Comparison of ENCODE assay signal across 8 cellular contexts in genomic region chr10:27099916-27100799, GRCh38. TPM values are rescaled to one million over a fixed set of nuclear protein-coding genes. Genes with fewer than 3 reads are reported as not detected.
DNase-seq lines count a peak whose midpoint lies in the region; ATAC-seq and TF ChIP-seq lines count a peak whose summit lies in the region.

TSS of gene ANKRD26 (minus strand) at chr10:27100494. CDS start at chr10:27100326, 168 bp downstream.

- intact Hi-C loops in activated CD4-positive, alpha-beta memory T cell treated with anti-CD3 and anti-CD28 coated beads for 36 hours (cut with micrococcal nuclease): loop anchor here (1.0 to 10.0 kb wide), 5 partner anchors 131 to 655 kb away; partner anchors contain the start of genes ABI1 and ACBD5
- intact Hi-C loops in dorsolateral prefrontal cortex (cut with DNase I): loop anchor here (2.0 to 10.0 kb wide), 4 partner anchors 52 to 235 kb away; partner anchors contain the start of genes ACBD5 (in 2 of the 2), ABI1 (in 1 of the 2) and YME1L1 (in 1 of the 2)
- intact Hi-C loops in right lobe of liver (cut with DNase I): no loop called here

- H3K27ac ChIP-seq in CD4-positive, CD25-positive, alpha-beta regulatory T cell (ENCODE audit: insufficient read depth, low read length, poor library complexity, severe bottlenecking): peak within 1 kb of the TSS; percentile 84
- peak within 1 kb of the TSS; percentile 55 to 98 (median 91) for H3K27ac ChIP-seq in dorsolateral prefrontal cortex
- H3K27ac ChIP-seq in right lobe of liver: peak within 1 kb of the TSS; percentile 78 to 89 (median 80)

- CTCF ChIA-PET in activated CD4-positive, alpha-beta memory T cell treated with anti-CD3 and anti-CD28 coated beads for 36 hours (lab: Charles Lee): interaction anchor here (1.6 kb wide), 1 partner anchor 54 kb away, joined by 4 read pairs; the partner anchor contains the start of gene YME1L1

- H3K27me3 Mint-ChIP-seq in CD4-positive, CD25-positive, alpha-beta regulatory T cell: peaks cover 4% of the 10 kb centered on the region
- peaks cover 2% of the 10 kb centered on the region for H3K27me3 Mint-ChIP-seq in activated CD4-positive, alpha-beta memory T cell treated with anti-CD3 and anti-CD28 coated beads for 36 hours

- peak within 1 kb of the TSS; percentile 98 for H3K4me3 ChIP-seq in CD4-positive, CD25-positive, alpha-beta regulatory T cell (ENCODE audit: low read depth, low read length)
- H3K4me3 ChIP-seq in dorsolateral prefrontal cortex: peak within 1 kb of the TSS; percentile 64 to 97 (median 86)
- H3K4me3 ChIP-seq in right lobe of liver: peak within 1 kb of the TSS; percentile 65 to 95 (median 89)

- no peaks in the 10 kb centered on the region for H3K9me3 ChIP-seq in CD4-positive, CD25-positive, alpha-beta regulatory T cell (ENCODE audit: control insufficient read depth in 2 of 2, low read length in 2 of 2)
- no peaks in the 10 kb centered on the region for H3K9me3 ChIP-seq in right lobe of liver

- peak within 1 kb of the TSS; percentile 92 to 98 (median 94) for H3K4me3 Mint-ChIP-seq in CD4-positive, CD25-positive, alpha-beta regulatory T cell
- H3K4me3 Mint-ChIP-seq in activated CD4-positive, alpha-beta memory T cell treated with anti-CD3 and anti-CD28 coated beads for 36 hours: peak within 1 kb of the TSS; percentile 85

- TF ChIP-seq CTCF in dorsolateral prefrontal cortex (IDR thresholded peaks at IDR 0.05 in 54 of 56, conservative IDR thresholded peaks at IDR 0.05 in 2 of 56; ENCODE audit: low read depth in 1 of 56, partially characterized antibody in 56 of 56) (peak in 33 of 56 donors; percentile 4 to 57 (median 37)), right lobe of liver (IDR thresholded peaks at IDR 0.05) (peak in 2 of 4 donors; percentile 8 to 11)

- no peaks in the 10 kb centered on the region for H3K27me3 ChIP-seq in CD4-positive, CD25-positive, alpha-beta regulatory T cell (ENCODE audit: control insufficient read depth, insufficient read depth, low read length)
- H3K27me3 ChIP-seq in dorsolateral prefrontal cortex (no peaks in the 10 kb centered on the region), right lobe of liver (no peaks in the 10 kb centered on the region)

- peak; percentile 96 to 97 (median 96) for DNase-seq in CD4-positive, CD25-positive, alpha-beta regulatory T cell
- DNase-seq in NCI-H774 (lab: John Stamatoyannopoulos, UW) (peak; percentile 96), dorsolateral prefrontal cortex (peak; percentile 91 to 96 (median 94)), right lobe of liver (peak; percentile 97 to 99 (median 98))
- DNase-seq in activated CD4-positive, alpha-beta memory T cell treated with anti-CD3 and anti-CD28 coated beads for 36 hours: peak; percentile 97
- DNase-seq in stimulated activated CD4-positive, alpha-beta T cell treated with anti-CD3 and anti-CD28 coated beads, Interleukin-4, amount 100 ng/mL, for 24 hours: peak; percentile 96

- ATAC-seq in CD4-positive, CD25-positive, alpha-beta regulatory T cell (ENCODE audit: low read depth in 2 of 2): peak; percentile 80 to 81
- ATAC-seq in GM19397 (IDR thresholded peaks at IDR 0.05; ENCODE audit: unreplicated experiment) (peak; percentile 82), HG03565 (IDR thresholded peaks at IDR 0.05; ENCODE audit: unreplicated experiment) (peak; percentile 70), right lobe of liver (peak; percentile 89 to 93 (median 92))

- TF ChIP-seq POLR2A in right lobe of liver (IDR thresholded peaks at IDR 0.05): peak; percentile 78

- H3K9me3 Mint-ChIP-seq in CD4-positive, CD25-positive, alpha-beta regulatory T cell: peaks cover 0 to 3% (median 0%) of the 10 kb centered on the region in 7 donors
- H3K9me3 Mint-ChIP-seq in activated CD4-positive, alpha-beta memory T cell treated with anti-CD3 and anti-CD28 coated beads for 36 hours: peaks cover 2% of the 10 kb centered on the region

- H3K4me1 ChIP-seq in CD4-positive, CD25-positive, alpha-beta regulatory T cell (ENCODE audit: control insufficient read depth, insufficient read depth, low read length, poor library complexity, severe bottlenecking): peaks cover 15% of the 10 kb centered on the region
- peaks cover 0 to 4% (median 0%) of the 10 kb centered on the region in 4 donors for H3K4me1 ChIP-seq in right lobe of liver

- H3K4me1 Mint-ChIP-seq in CD4-positive, CD25-positive, alpha-beta regulatory T cell: peaks cover 0 to 60% (median 29%) of the 10 kb centered on the region in 4 donors
- peaks cover 40% of the 10 kb centered on the region for H3K4me1 Mint-ChIP-seq in activated CD4-positive, alpha-beta memory T cell treated with anti-CD3 and anti-CD28 coated beads for 36 hours (ENCODE audit: low read depth)

- POLR2A ChIA-PET in activated CD4-positive, alpha-beta memory T cell treated with anti-CD3 and anti-CD28 coated beads for 36 hours (lab: Charles Lee): interaction anchor here (1.2 to 3.6 kb wide), 3 partner anchors 28 to 142 kb away, joined by 4 to 27 read pairs (median 4); partner anchors contain the start of genes MASTL and YME1L1

- no peaks in the 10 kb centered on the region for H3K36me3 ChIP-seq in CD4-positive, CD25-positive, alpha-beta regulatory T cell (ENCODE audit: control insufficient read depth, insufficient read depth, low read length)
- H3K36me3 ChIP-seq in right lobe of liver: no peaks in the 10 kb centered on the region

- peak within 1 kb of the TSS; percentile 92 to 100 (median 98) for H3K27ac Mint-ChIP-seq in CD4-positive, CD25-positive, alpha-beta regulatory T cell
- peak within 1 kb of the TSS; percentile 95 for H3K27ac Mint-ChIP-seq in activated CD4-positive, alpha-beta memory T cell treated with anti-CD3 and anti-CD28 coated beads for 36 hours

- no peaks in the 10 kb centered on the region for H3K36me3 Mint-ChIP-seq in CD4-positive, CD25-positive, alpha-beta regulatory T cell
- peaks cover 3% of the 10 kb centered on the region for H3K36me3 Mint-ChIP-seq in activated CD4-positive, alpha-beta memory T cell treated with anti-CD3 and anti-CD28 coated beads for 36 hours

- WGBS in right lobe of liver (ENCODE audit: insufficient coverage, low coverage, low lambda C conversion rate, missing lambda C conversion rate): under 1% methylated on average over 42 of the region's 65 CpGs

RNA-seq across cellular contexts. Expression of gene ANKRD26, which starts in this region (rescaled TPM):
- 9.6 TPM for total RNA-seq in CD4-positive, CD25-positive, alpha-beta regulatory T cell
- 1 to 10 TPM; 1.1 to 2.1 (median 1.7) TPM for polyA plus RNA-seq in CD4-positive, CD25-positive, alpha-beta regulatory T cell
- 1 to 10 TPM; 6.7 to 7.1 TPM for total RNA-seq in activated CD4-positive, alpha-beta memory T cell treated with anti-CD3 and anti-CD28 coated beads for 36 hours
- 10 to 100 TPM; 18.9 to 64.2 (median 34.3) TPM for total RNA-seq in dorsolateral prefrontal cortex
- total RNA-seq in right lobe of liver: 1 to 10 TPM; 2.1 to 4.3 (median 3.4) TPM

Comparison
In these comparisons a context has a peak if more than half of its experiments do, and no peak if none do; other contexts are left out.
1. Peak in every context shown above with its lines: DNase-seq, ATAC-seq, H3K4me3 ChIP-seq and H3K27ac ChIP-seq.
2. intact Hi-C loops: an anchor here in activated CD4-positive, alpha-beta memory T cell treated with anti-CD3 and anti-CD28 coated beads for 36 hours (1.0 to 10.0 kb wide) and dorsolateral prefrontal cortex (2.0 to 10.0 kb wide); none called in right lobe of liver.